In genomic region chr10:11415095-11415494, GRCh38 we compare ENCODE assay signal across 13 cellular contexts.
"Had no signal": no experiment of that assay in that cellular context is flagged by ENCODE, and none has a peak within 500 bp of the region (broad histone marks: within the 10 kb centered on the region; RNA-seq: fewer than 3 reads in every experiment).

No MANE protein-coding gene starts in this region.

- H3K27ac ChIP-seq: colonic mucosa had no signal

- H3K27ac Mint-ChIP-seq: immature natural killer cell; nephron; stimulated activated effector memory CD8-positive, alpha-beta T cell treated with anti-CD3 and anti-CD28 coated beads, Interleukin-12 subunit alpha, Interleukin-12 subunit beta, amount 100 ng/mL, for 72 hours; stimulated activated naive CD8-positive, alpha-beta T cell treated with anti-CD3 and anti-CD28 coated beads, Interleukin-15, Interleukin-2, amounts not matched to agents 100 ng/mL and 50 ng/mL, for 24 hours had no signal

- H3K4me2 ChIP-seq: smooth muscle cell had no signal

- H3K36me3 ChIP-seq: colonic mucosa, tibial nerve had no signal

- H3K4me3 Mint-ChIP-seq: immature natural killer cell; naive B cell; nephron; stimulated activated effector memory CD8-positive, alpha-beta T cell treated with anti-CD3 and anti-CD28 coated beads, Interleukin-12 subunit alpha, Interleukin-12 subunit beta, amount 100 ng/mL, for 72 hours; stimulated activated naive CD8-positive, alpha-beta T cell treated with anti-CD3 and anti-CD28 coated beads, Interleukin-15, Interleukin-2, amounts not matched to agents 100 ng/mL and 50 ng/mL, for 24 hours had no signal

- ATAC-seq: stimulated activated effector memory CD8-positive, alpha-beta T cell treated with anti-CD3 and anti-CD28 coated beads, Interleukin-12 subunit alpha, Interleukin-12 subunit beta, amount 100 ng/mL, for 72 hours had no signal

- H3K36me3 Mint-ChIP-seq: stimulated activated effector memory CD8-positive, alpha-beta T cell treated with anti-CD3 and anti-CD28 coated beads, Interleukin-12 subunit alpha, Interleukin-12 subunit beta, amount 100 ng/mL, for 72 hours had no signal

- H3K4me3 ChIP-seq: colonic mucosa, smooth muscle cell, tibial nerve had no signal

- H3K9me3 ChIP-seq: colonic mucosa had no signal

- DNase-seq: caudate nucleus; colonic mucosa; effector CD4-positive, alpha-beta T cell; immature natural killer cell; mesendoderm; naive B cell; stimulated activated CD4-positive, alpha-beta T cell treated with anti-CD3 and anti-CD28 coated beads, Interleukin-2, amount 100 ng/mL, for 48 hours; stimulated activated CD8-positive, alpha-beta memory T cell treated with anti-CD3 and anti-CD28 coated beads, Interleukin-4, amount 100 ng/mL, for 48 hours had no signal

- H3K27me3 Mint-ChIP-seq: naive B cell; stimulated activated naive CD8-positive, alpha-beta T cell treated with anti-CD3 and anti-CD28 coated beads, Interleukin-15, Interleukin-2, amounts not matched to agents 100 ng/mL and 50 ng/mL, for 24 hours had no signal

- H3K4me1 ChIP-seq: colonic mucosa had no signal

- H3K27me3 ChIP-seq: colonic mucosa, tibial nerve had no signal

- H3K4me1 Mint-ChIP-seq: nephron; stimulated activated effector memory CD8-positive, alpha-beta T cell treated with anti-CD3 and anti-CD28 coated beads, Interleukin-12 subunit alpha, Interleukin-12 subunit beta, amount 100 ng/mL, for 72 hours had no signal
